26 cellular contexts compared by ENCODE assay signal in the genomic region with DNA sequence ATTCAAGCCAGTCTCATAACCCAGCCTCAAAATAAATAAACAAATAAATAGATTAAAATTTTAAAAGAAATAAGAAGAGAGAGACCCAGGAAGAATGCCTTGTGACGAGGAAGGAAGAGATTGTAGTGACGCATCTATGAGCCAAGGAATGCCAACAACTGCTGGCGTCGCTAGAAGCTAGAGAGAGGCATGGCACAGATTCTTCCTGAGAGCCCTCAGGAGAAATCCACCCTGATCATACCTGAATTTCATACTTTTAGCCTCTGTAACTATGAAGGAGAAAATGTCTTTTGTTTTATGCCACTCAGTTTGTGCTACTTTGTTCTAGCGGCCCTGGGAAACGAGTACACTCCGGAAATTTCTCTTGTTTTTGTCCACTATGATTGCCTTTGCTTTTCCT.
"Had no signal": no experiment of that assay in that cellular context is flagged by ENCODE, and none has a peak within 500 bp of the region (broad histone marks: within the 10 kb centered on the region; RNA-seq: fewer than 3 reads in every experiment).

No MANE protein-coding gene starts in this region.

- ATAC-seq: naive thymus-derived CD4-positive, alpha-beta T cell; natural killer cell; pancreas; psoas muscle; right cardiac atrium; sciatic nerve; stimulated activated effector memory CD8-positive, alpha-beta T cell treated with anti-CD3 and anti-CD28 coated beads, Interleukin-12 subunit alpha, Interleukin-12 subunit beta, amount 100 ng/mL, for 72 hours; stimulated activated naive B cell treated with anti-CD40 and anti-IgM and Interleukin-4, amounts not matched to agents 10 μg/mL and 1 μg/mL and 100 μg/mL, for 72 hours; upper lobe of right lung had no signal

- H3K36me3 ChIP-seq: neutrophil, pancreas, thoracic aorta, thyroid gland, upper lobe of right lung, uterus had no signal

- H3K4me1 ChIP-seq: pancreas, psoas muscle, stomach, thyroid gland, tibial nerve, upper lobe of right lung, uterus had no signal

- H3K27ac ChIP-seq: neutrophil, pancreas, psoas muscle, stomach, thoracic aorta, thyroid gland, tibial nerve, upper lobe of right lung, uterus had no signal

- H3K27ac Mint-ChIP-seq: naive thymus-derived CD4-positive, alpha-beta T cell; natural killer cell; nephron; progenitor cell of endocrine pancreas; stimulated activated effector memory CD8-positive, alpha-beta T cell treated with anti-CD3 and anti-CD28 coated beads, Interleukin-12 subunit alpha, Interleukin-12 subunit beta, amount 100 ng/mL, for 72 hours; stimulated activated naive B cell treated with anti-CD40 and anti-IgM and Interleukin-4, amounts not matched to agents 10 μg/mL and 1 μg/mL and 100 μg/mL, for 72 hours; stimulated activated naive CD8-positive, alpha-beta T cell treated with anti-CD3 and anti-CD28 coated beads, Interleukin-15, Interleukin-2, amounts not matched to agents 100 ng/mL and 50 ng/mL, for 24 hours; type B pancreatic cell had no signal

- H3K36me3 Mint-ChIP-seq: stimulated activated effector memory CD8-positive, alpha-beta T cell treated with anti-CD3 and anti-CD28 coated beads, Interleukin-12 subunit alpha, Interleukin-12 subunit beta, amount 100 ng/mL, for 72 hours; type B pancreatic cell had no signal

- FAIRE-seq: pancreas, small intestine had no signal

- DNase-seq: naive thymus-derived CD4-positive, alpha-beta T cell; natural killer cell; nucleus accumbens; pancreas; psoas muscle; right cardiac atrium; small intestine; stimulated activated CD4-positive, alpha-beta T cell treated with anti-CD3 and anti-CD28 coated beads, Interleukin-15, amount 100 ng/mL, for 24 hours; stimulated activated CD4-positive, alpha-beta T cell treated with anti-CD3 and anti-CD28 coated beads, Interleukin-2, amount 100 ng/mL, for 24 hours; stimulated activated CD4-positive, alpha-beta T cell treated with anti-CD3 and anti-CD28 coated beads, Interleukin-2, amount 100 ng/mL, for 48 hours; stimulated activated CD4-positive, alpha-beta T cell treated with anti-CD3 and anti-CD28 coated beads, Interleukin-4, amount 100 ng/mL, for 24 hours; stimulated activated naive B cell treated with anti-CD40 and anti-IgM and Interleukin-4, amounts not matched to agents 10 μg/mL and 1 μg/mL and 100 μg/mL, for 72 hours; stimulated activated naive CD4-positive, alpha-beta T cell treated with Interleukin-2 at 50 U/mL for 16 hours; stomach; thyroid gland; upper lobe of right lung; uterus had no signal

- H3K4me3 ChIP-seq: pancreas, psoas muscle, stomach, thoracic aorta, thyroid gland, tibial nerve, upper lobe of right lung, uterus had no signal

- H3K27me3 ChIP-seq: neutrophil, pancreas, stomach, thyroid gland, tibial nerve, upper lobe of right lung, uterus had no signal

- H3K9me3 ChIP-seq: pancreas, thyroid gland, uterus had no signal

- H3K4me3 Mint-ChIP-seq: naive thymus-derived CD4-positive, alpha-beta T cell; natural killer cell; nephron; stimulated activated effector memory CD8-positive, alpha-beta T cell treated with anti-CD3 and anti-CD28 coated beads, Interleukin-12 subunit alpha, Interleukin-12 subunit beta, amount 100 ng/mL, for 72 hours; stimulated activated naive B cell treated with anti-CD40 and anti-IgM and Interleukin-4, amounts not matched to agents 10 μg/mL and 1 μg/mL and 100 μg/mL, for 72 hours; stimulated activated naive CD8-positive, alpha-beta T cell treated with anti-CD3 and anti-CD28 coated beads, Interleukin-15, Interleukin-2, amounts not matched to agents 100 ng/mL and 50 ng/mL, for 24 hours; type B pancreatic cell had no signal

- H3K27me3 Mint-ChIP-seq: progenitor cell of endocrine pancreas, type B pancreatic cell had no signal

- H3K4me1 Mint-ChIP-seq: naive thymus-derived CD4-positive, alpha-beta T cell; natural killer cell; nephron; stimulated activated effector memory CD8-positive, alpha-beta T cell treated with anti-CD3 and anti-CD28 coated beads, Interleukin-12 subunit alpha, Interleukin-12 subunit beta, amount 100 ng/mL, for 72 hours; stimulated activated naive B cell treated with anti-CD40 and anti-IgM and Interleukin-4, amounts not matched to agents 10 μg/mL and 1 μg/mL and 100 μg/mL, for 72 hours had no signal
